In genomic region chr3:97815149-97815917, GRCh38 we compare ENCODE assay signal across 11 cellular contexts.
A peak's percentile ranks its signal among the peaks of the same experiment; 100 is the strongest.
DNase-seq lines count a peak whose midpoint lies in the region; ATAC-seq and FAIRE-seq lines count a peak whose summit lies in the region.
"Had no signal": no experiment of that assay in that cellular context is flagged by ENCODE, and none has a peak within 500 bp of the region (broad histone marks: within the 10 kb centered on the region; RNA-seq: fewer than 3 reads in every experiment).

No MANE protein-coding gene starts in this region.

- peak overlapping the region; percentile 17 for H3K27ac Mint-ChIP-seq in activated naive CD8-positive, alpha-beta T cell
- H3K27ac Mint-ChIP-seq: B cell, natural killer cell had no signal

- peaks cover 2% of the 10 kb centered on the region for H3K36me3 Mint-ChIP-seq in activated naive CD8-positive, alpha-beta T cell
- H3K36me3 Mint-ChIP-seq: natural killer cell had no signal

- peaks cover 11% of the 10 kb centered on the region for H3K4me1 Mint-ChIP-seq in activated naive CD8-positive, alpha-beta T cell (ENCODE audit: low read depth)
- H3K4me1 Mint-ChIP-seq: natural killer cell had no signal

- ATAC-seq in stimulated activated naive CD8-positive, alpha-beta T cell treated with anti-CD3 and anti-CD28 coated beads, Interleukin-15, Interleukin-2, amounts not matched to agents 100 U/mL and 50 U/mL, for 24 hours: peak; percentile 89

- H3K27me3 Mint-ChIP-seq in activated naive CD8-positive, alpha-beta T cell: peaks cover 5% of the 10 kb centered on the region

- FAIRE-seq in RCC 7860 (lab: Jason Lieb, UNC): peak; percentile 37

- H3K4me3 Mint-ChIP-seq in activated naive CD8-positive, alpha-beta T cell: no peak overlapping the region
- H3K4me3 Mint-ChIP-seq: B cell, natural killer cell had no signal

- DNase-seq in activated T-cell treated with anti-CD3 and anti-CD28 coated beads for 1 hour (ENCODE audit: low read depth) (peak; percentile 4), activated T-cell treated with anti-CD3 and anti-CD28 coated beads for 4 hours (no peak), RCC 7860 (ENCODE audit: low spot score) (peak; percentile 23), 8988T (no peak), HPDE6-E6E7 (ENCODE audit: extremely low spot score) (no peak), NCI-H146 treated with DMSO at 0.1 percent for 48 hours (lab: John Stamatoyannopoulos, UW; ENCODE audit: unreplicated experiment) (no peak)
- DNase-seq in stimulated activated naive CD8-positive, alpha-beta T cell treated with anti-CD3 and anti-CD28 coated beads, Interleukin-15, Interleukin-2, amounts not matched to agents 100 U/mL and 50 U/mL, for 24 hours: peak; percentile 27
- DNase-seq: natural killer cell, NCI-H1694 treated with DMSO at 0.1 percent for 48 hours had no signal

- H3K9me3 Mint-ChIP-seq in activated naive CD8-positive, alpha-beta T cell (ENCODE audit: low read depth): no peaks in the 10 kb centered on the region
- H3K9me3 Mint-ChIP-seq: natural killer cell had no signal

Comparison
In these comparisons a context has a peak if more than half of its experiments do, and no peak if none do; other contexts are left out.
1. DNase-seq: peak in activated T-cell treated with anti-CD3 and anti-CD28 coated beads for 1 hour (single experiment), RCC 7860 (single experiment) and stimulated activated naive CD8-positive, alpha-beta T cell treated with anti-CD3 and anti-CD28 coated beads, Interleukin-15, Interleukin-2, amounts not matched to agents 100 U/mL and 50 U/mL, for 24 hours (single experiment); none in activated T-cell treated with anti-CD3 and anti-CD28 coated beads for 4 hours (single experiment), 8988T (single experiment), HPDE6-E6E7 (single experiment) and NCI-H146 treated with DMSO at 0.1 percent for 48 hours (single experiment).